In genomic region chr21:42010507-42011493, GRCh38 we compare ENCODE assay signal across 8 cellular contexts. TPM values are rescaled to one million over a fixed set of nuclear protein-coding genes. Genes with fewer than 3 reads are reported as not detected.
DNase-seq lines count a peak whose midpoint lies in the region; ATAC-seq, FAIRE-seq and TF ChIP-seq lines count a peak whose summit lies in the region.

No MANE protein-coding gene starts in this region.

- H3K4me3 ChIP-seq in Peyer's patch (peak overlapping the region; percentile 68 to 99 (median 79)), GM12878 (peak overlapping the region; percentile 79)

- RAD21 ChIA-PET in GM12878 (lab: Charles Lee; ENCODE audit: unreplicated experiment): interaction anchor here (1.2 to 2.6 kb wide), 5 partner anchors 52 to 106 kb away, joined by 3 to 9 read pairs (median 4); no protein-coding TSS in a partner anchor

- TF ChIP-seq RAD21 in GM12878 (IDR thresholded peaks at IDR 0.05; ENCODE audit: insufficient read depth, low read depth, low read length): no peak

- POLR2A ChIA-PET in GM12878 (lab: Charles Lee): interaction anchor here (0.7 to 1.2 kb wide), 2 partner anchors 9 to 145 kb away, joined by 3 to 5 read pairs; no protein-coding TSS in a partner anchor

- H3K27ac ChIP-seq in Peyer's patch (peak overlapping the region; percentile 93 to 100 (median 98)), GM12878 (ENCODE audit: control insufficient read depth, insufficient read depth) (peak overlapping the region; percentile 71)

- BruUV-seq in GM12878 (replicated peaks; lab: Mats Ljungman, UMichigan): no TSS peak

- H3K9me3 ChIP-seq in Peyer's patch (no peaks in the 10 kb centered on the region), GM12878 (replicated peaks; ENCODE audit: control insufficient read depth, insufficient read depth, low read length) (no peaks in the 10 kb centered on the region; the same call in 2 of the 3 replicates)

- no peak for TF ChIP-seq EP300 in GM12878 (IDR thresholded peaks at IDR 0.05; ENCODE audit: borderline replicate concordance in 1 of 2, control insufficient read depth in 1 of 2, low read depth in 2 of 2, low read length in 2 of 2)

- in situ Hi-C loops in GM12878 (cut with MboI): no loop called here

- no peaks in the 10 kb centered on the region for H4K20me1 ChIP-seq in GM12878 (ENCODE audit: control insufficient read depth, insufficient read depth)

- peaks cover 37% of the 10 kb centered on the region for H3K79me2 ChIP-seq in GM12878 (ENCODE audit: control insufficient read depth, insufficient read depth, low read length)

- CTCF ChIA-PET in GM12878 (lab: Yijun Ruan, JAX): interaction anchor here (0.6 to 1.4 kb wide), 4 partner anchors 40 to 194 kb away, joined by 3 to 9 read pairs (median 4); no protein-coding TSS in a partner anchor

- peak in 1 of 2 donors; percentile 28 for TF ChIP-seq POLR2A in Peyer's patch (IDR thresholded peaks at IDR 0.05)
- TF ChIP-seq POLR2A in GM12878 (IDR thresholded peaks at IDR 0.05; ENCODE audit: low read depth, low read length): peak; percentile 62

- peak; percentile 25 for DNase-seq in EH (ENCODE audit: low read depth)
- DNase-seq in Peyer's patch: peak in 2 of 3 donors; percentile 41 to 60
- DNase-seq in GM12878 (ENCODE audit: low read depth, low spot score): no peak
- DNase-seq in iPS-NIHi11 (ENCODE audit: low spot score): peak; percentile 67
- peak; percentile 52 for DNase-seq in stimulated activated CD4-positive, alpha-beta T cell treated with anti-CD3 and anti-CD28 coated beads, Interleukin-15, amount 100 ng/mL, for 24 hours
- DNase-seq in occipital lobe (lab: John Stamatoyannopoulos, UW): no peak

- ATAC-seq in GM19395 (IDR thresholded peaks at IDR 0.05; ENCODE audit: unreplicated experiment) (peak; percentile 21), HG03442 (IDR thresholded peaks at IDR 0.05; ENCODE audit: unreplicated experiment) (peak; percentile 26), GM12878 (peak; percentile 12)

- no peak for FAIRE-seq in GM12878 (lab: Jason Lieb, UNC)

- intact Hi-C loops in GM12878 (cut with micrococcal nuclease; ENCODE audit: unreplicated experiment): loop anchor here (2.0 to 5.0 kb wide), 3 partner anchors 52 to 106 kb away; no protein-coding TSS in a partner anchor

- peak overlapping the region; percentile 75 for H3K9ac ChIP-seq in GM12878 (ENCODE audit: control insufficient read depth, insufficient read depth, low read length)

- under 1% methylated on average over 105 of the region's 120 CpGs for WGBS in GM12878 (ENCODE audit: insufficient coverage, insufficient replicate concordance, low lambda C conversion rate, missing lambda C conversion rate)

- H2AFZ ChIP-seq in GM12878 (ENCODE audit: control insufficient read depth, low read depth, low read length): peak overlapping the region; percentile 72

- H3K4me1 ChIP-seq in Peyer's patch: peaks cover 0 to 9% (median 0%) of the 10 kb centered on the region in 4 donors
- peaks cover 5% of the 10 kb centered on the region for H3K4me1 ChIP-seq in GM12878 (ENCODE audit: control insufficient read depth, insufficient read depth, low read length)

- peak overlapping the region; percentile 83 for H3K4me2 ChIP-seq in GM12878 (ENCODE audit: control insufficient read depth, insufficient read depth)

- H3K36me3 ChIP-seq in Peyer's patch (no peaks in the 10 kb centered on the region), GM12878 (ENCODE audit: control insufficient read depth in 2 of 2, insufficient read depth in 2 of 2, low read length in 1 of 2) (no peaks in the 10 kb centered on the region; a peak in 1 of 4 replicates)

- TF ChIP-seq CTCF in Peyer's patch (IDR thresholded peaks at IDR 0.05) (peak in 3 of 6 experiments; percentile 18 to 36 (median 33)), GM12878 (IDR thresholded peaks at IDR 0.05 in 2 of 3, conservative IDR thresholded peaks at IDR 0.05 in 1 of 3; ENCODE audit: control insufficient read depth in 2 of 3, extremely low read depth in 1 of 3, insufficient read depth in 1 of 3, low read depth in 3 of 3, low read length in 3 of 3) (peak in 1 of 3 experiments; percentile 15; a peak in 2 of 6 replicates)

- H3K27me3 ChIP-seq in Peyer's patch (no peaks in the 10 kb centered on the region), GM12878 (replicated peaks in 1 of 2; ENCODE audit: control insufficient read depth in 2 of 2, insufficient read depth in 2 of 2, low read length in 1 of 2) (no peaks in the 10 kb centered on the region)

- SMC1A ChIA-PET in GM12878 (lab: Charles Lee; ENCODE audit: uncharacterized antibody, unreplicated experiment): interaction anchor here (0.6 to 1.4 kb wide), 6 partner anchors 10 to 133 kb away, joined by 3 to 7 read pairs (median 4); no protein-coding TSS in a partner anchor

TF ChIP-seq in GM12878, 131 proteins besides CTCF, POLR2A, EP300 and RAD21 (continues in another document):
- peak; percentile 78; the same call in 1 of the 2 replicates for TF ChIP-seq BACH1 (IDR thresholded peaks at IDR 0.05; ENCODE audit: borderline replicate concordance)
- TF ChIP-seq TBL1XR1 (IDR thresholded peaks at IDR 0.05; ENCODE audit: low read depth, low read length): 0 out of 2 replicates have a peak, but pooled peaks have one; percentile 13
- 0 out of 2 replicates have a peak, but pooled peaks have one; percentile 34 for TF ChIP-seq NR2C1 (IDR thresholded peaks at IDR 0.05)
- peak; percentile 47; the same call in 1 of the 2 replicates for TF ChIP-seq ZNF207 (IDR thresholded peaks at IDR 0.05; ENCODE audit: borderline replicate concordance)
- TF ChIP-seq MEF2B (IDR thresholded peaks at IDR 0.05; ENCODE audit: partially characterized antibody, poor library complexity, severe bottlenecking): peak; percentile 50
- TF ChIP-seq MEF2A (IDR thresholded peaks at IDR 0.05; ENCODE audit: insufficient read depth, low read depth, low read length): 0 out of 2 replicates have a peak, but pooled peaks have one; percentile 2
- peak; percentile 53 for TF ChIP-seq IKZF1 (conservative IDR thresholded peaks at IDR 0.05)
- TF ChIP-seq DPF2 (IDR thresholded peaks at IDR 0.05): peak; percentile 88
- TF ChIP-seq SREBF2 (IDR thresholded peaks at IDR 0.05; ENCODE audit: low read length): no peak
- TF ChIP-seq RELA (IDR thresholded peaks at IDR 0.05; ENCODE audit: borderline replicate concordance, partially characterized antibody): no peak
- TF ChIP-seq GATAD2B (conservative IDR thresholded peaks at IDR 0.05; ENCODE audit: low read depth): peak; percentile 94
- peak; percentile 53; the same call in 1 of the 2 replicates for TF ChIP-seq ZNF217 (IDR thresholded peaks at IDR 0.05)
- TF ChIP-seq YY1 (IDR thresholded peaks at IDR 0.05; ENCODE audit: low read depth, low read length): peak; percentile 5; the same call in 1 of the 2 replicates

RNA-seq across cellular contexts. Expression of gene ZBTB21, which starts 0.6 kb away (rescaled TPM):
- 10 to 100 TPM in 2 of 4 donors, 1 to 10 TPM in 2; 6.1 to 20.4 (median 14.1) TPM for total RNA-seq in Peyer's patch
- total RNA-seq in GM12878 (2013; cell fraction: nucleolus; rRNA removed): 28.7 and 28.9 TPM in 2 replicates
- 8.5 and 9.8 TPM in 2 replicates for total RNA-seq in GM12878 (2014; rRNA removed)
- total RNA-seq in GM12878 (2014; rRNA removed; fragmentation: Illumina TruSeq; extraction: Trizol): 13.1 and 13.4 TPM in 2 replicates
- total RNA-seq in GM12878 (2021): 17.9 and 21.6 TPM in 2 replicates
- 6.1 TPM for polyA plus RNA-seq in GM12878 (2011; ENCODE audit: low read depth)
- polyA plus RNA-seq in GM12878 (2011; rRNA removed): 9.1 and 9.6 TPM in 2 replicates
- polyA plus RNA-seq in GM12878 (2011; cell fraction: cytosol; rRNA removed): 5.7 and 11.2 TPM in 2 replicates
- 12.9 and 18.3 TPM in 2 replicates for polyA plus RNA-seq in GM12878 (2011; cell fraction: nucleus; rRNA removed)
- polyA plus RNA-seq in GM12878 (2012): 9.1 and 9.6 TPM in 2 replicates
- 12.6 and 12.7 TPM in 2 replicates for polyA plus RNA-seq in GM12878 (2014; fragmentation: Illumina TruSeq; extraction: Trizol)
- polyA plus RNA-seq in GM12878 (2014; fragmentation: Nextera tagmentation; extraction: Ambion mirVana): 1 to 10 TPM; 1.8 to 2.3 TPM
- 6.3 and 7.0 TPM in 2 replicates for polyA plus RNA-seq in GM12878 (2014; rRNA removed)
- polyA plus RNA-seq in GM12878 (2016; fragmentation: Nextera tagmentation; extraction: Ambion mirVana): 10 to 100 TPM; 11.3 to 13.9 TPM
- polyA minus RNA-seq in GM12878 (2011; rRNA and poly(A)+ RNA removed): 14.7 and 15.7 TPM in 2 replicates
- 6.4 and 8.6 TPM in 2 replicates for polyA minus RNA-seq in GM12878 (2011; cell fraction: cytosol; rRNA and poly(A)+ RNA removed)
- polyA minus RNA-seq in GM12878 (2011; cell fraction: nucleus; rRNA and poly(A)+ RNA removed): 10.8 and 12.8 TPM in 2 replicates
- total RNA-seq in occipital lobe: 14.3 TPM

RNA-seq across cellular contexts. Expression of gene C2CD2, which starts 57.0 kb away (rescaled TPM):
- total RNA-seq in Peyer's patch (10 to 100 TPM in 3 of 4 donors, 1 to 10 TPM in 1; 6.7 to 22.3 (median 17.3) TPM), GM12878 (2014; rRNA removed) (13.0 and 13.7 TPM in 2 replicates), GM12878 (2014; rRNA removed; fragmentation: Illumina TruSeq; extraction: Trizol) (8.3 and 10.9 TPM in 2 replicates), GM12878 (2021) (11.2 and 11.6 TPM in 2 replicates), occipital lobe (8.3 TPM)
- 193 and 225 TPM in 2 replicates for total RNA-seq in GM12878 (2013; cell fraction: nucleolus; rRNA removed)
- 4.4 TPM for polyA plus RNA-seq in GM12878 (2011; ENCODE audit: low read depth)
- polyA plus RNA-seq in GM12878 (2011; rRNA removed) (26.9 and 30.9 TPM in 2 replicates), GM12878 (2014; fragmentation: Illumina TruSeq; extraction: Trizol) (8.8 and 9.3 TPM in 2 replicates), GM12878 (2014; fragmentation: Nextera tagmentation; extraction: Ambion mirVana) (1 to 10 TPM; 2.2 to 2.9 TPM), GM12878 (2014; rRNA removed) (9.9 and 11.1 TPM in 2 replicates), GM12878 (2016; fragmentation: Nextera tagmentation; extraction: Ambion mirVana) (1 to 10 TPM; 2.5 to 4.9 TPM)
- 22.6 and 26.7 TPM in 2 replicates for polyA plus RNA-seq in GM12878 (2011; cell fraction: cytosol; rRNA removed)
- 59.4 and 76.9 TPM in 2 replicates for polyA plus RNA-seq in GM12878 (2011; cell fraction: nucleus; rRNA removed)
- 7.7 and 13.4 TPM in 2 replicates for polyA plus RNA-seq in GM12878 (2012)
- polyA minus RNA-seq in GM12878 (2011; rRNA and poly(A)+ RNA removed): 57.2 and 71.5 TPM in 2 replicates
- 9.8 and 11.5 TPM in 2 replicates for polyA minus RNA-seq in GM12878 (2011; cell fraction: cytosol; rRNA and poly(A)+ RNA removed)
- polyA minus RNA-seq in GM12878 (2011; cell fraction: nucleus; rRNA and poly(A)+ RNA removed): 29.0 and 42.4 TPM in 2 replicates

Comparison
In these comparisons a context has a peak if more than half of its experiments do, and no peak if none do; other contexts are left out.
1. DNase-seq: peak in EH (single experiment), Peyer's patch (2 of 3), iPS-NIHi11 (single experiment) and stimulated activated CD4-positive, alpha-beta T cell treated with anti-CD3 and anti-CD28 coated beads, Interleukin-15, amount 100 ng/mL, for 24 hours (single experiment); none in GM12878 (single experiment) and occipital lobe (single experiment).
2. Peak in every context shown above with its lines, with median percentiles within 50 percentile points of each other: ATAC-seq.